ENCODE assay signal across 11 cellular contexts in genomic region chr3:177516130-177517011, GRCh38.
DNase-seq lines count a peak whose midpoint lies in the region; ATAC-seq and TF ChIP-seq lines count a peak whose summit lies in the region.
"Had no signal": no experiment of that assay in that cellular context is flagged by ENCODE, and none has a peak within 500 bp of the region (broad histone marks: within the 10 kb centered on the region; RNA-seq: fewer than 3 reads in every experiment).

No MANE protein-coding gene starts in this region.

- peaks cover 6% of the 10 kb centered on the region for H3K4me1 ChIP-seq in GM23338 (ENCODE audit: insufficient read depth)

- no peaks in the 10 kb centered on the region for H4K20me1 ChIP-seq in GM23338 (replicated peaks; ENCODE audit: insufficient read depth)

- H3K4me3 ChIP-seq in GM23338 (no peak overlapping the region), astrocyte of the spinal cord (ENCODE audit: low read depth, low read length) (no peak overlapping the region), skeletal muscle cell (ENCODE audit: low read depth, low read length) (no peak overlapping the region)
- H3K4me3 ChIP-seq: cardiac muscle cell had no signal

- peak overlapping the region; percentile 82; the same call in 1 of the 2 replicates for H2AFZ ChIP-seq in GM23338

- no peak overlapping the region; the same call in 1 of the 2 replicates for H3K27ac ChIP-seq in GM23338 (ENCODE audit: low read depth)
- H3K27ac ChIP-seq: cardiac muscle cell had no signal

- H3K27me3 ChIP-seq in GM23338 (ENCODE audit: insufficient read depth), result no peaks in the 10 kb centered on the region
- H3K27me3 ChIP-seq: cardiac muscle cell had no signal

- H3F3A ChIP-seq in GM23338 (replicated peaks; ENCODE audit: low read depth), result no peaks in the 10 kb centered on the region

- H3K36me3 ChIP-seq in GM23338 (ENCODE audit: insufficient read depth), result no peaks in the 10 kb centered on the region
- H3K36me3 ChIP-seq: cardiac muscle cell had no signal

- TF ChIP-seq CTCF in GM23338 (conservative IDR thresholded peaks at IDR 0.05; ENCODE audit: low read depth in 2 of 2) (no peak), astrocyte of the spinal cord (IDR thresholded peaks at IDR 0.05; ENCODE audit: low read depth, low read length) (no peak)

- ATAC-seq in GM23338 (peak; percentile 43), HG03442 (IDR thresholded peaks at IDR 0.05; ENCODE audit: unreplicated experiment) (no peak), GM21381 (IDR thresholded peaks at IDR 0.05; ENCODE audit: unreplicated experiment) (no peak), GM21526 (IDR thresholded peaks at IDR 0.05; ENCODE audit: low FRiP score, unreplicated experiment) (no peak)
- ATAC-seq: HCT116 had no signal

- H3K27ac Mint-ChIP-seq in GM23338, result no peak overlapping the region; the same call in 1 of the 2 replicates

- no peaks in the 10 kb centered on the region for H3K36me3 Mint-ChIP-seq in GM23338 (ENCODE audit: low read depth)

- DNase-seq in GM23338 (ENCODE audit: low spot score) (peak; percentile 17), astrocyte of the spinal cord (ENCODE audit: low read depth, low spot score) (peak; percentile 95), hepatic stellate cell (ENCODE audit: low spot score) (peak; percentile 78), skeletal muscle cell (ENCODE audit: low read depth) (peak; percentile 88), islet precursor cell (no peak)
- DNase-seq: NCI-H1092 treated with DMSO at 0.1 percent for 48 hours had no signal

- H3K4me2 ChIP-seq in GM23338, result no peak overlapping the region

- no peaks in the 10 kb centered on the region for H3K27me3 Mint-ChIP-seq in GM23338 (ENCODE audit: insufficient read depth, low read depth, poor library complexity)

- no peaks in the 10 kb centered on the region for H3K9me3 Mint-ChIP-seq in GM23338

- peaks cover 7% of the 10 kb centered on the region; the same call in 1 of the 2 replicates for H3K9me2 ChIP-seq in GM23338 (ENCODE audit: insufficient read depth)

- peaks cover 12% of the 10 kb centered on the region for H3K4me1 Mint-ChIP-seq in GM23338

- no peaks in the 10 kb centered on the region for H3K79me2 ChIP-seq in GM23338 (replicated peaks; ENCODE audit: insufficient read depth)

- no peak overlapping the region for H3K4me3 Mint-ChIP-seq in GM23338

- in situ Hi-C loops in astrocyte of the spinal cord (cut with HindIII; ENCODE audit: low sequenced_read_pairs), result no loop called here

TF ChIP-seq in GM23338, 12 proteins besides CTCF, POLR2A, EP300 and RAD21 (continues in another document):
- TF ChIP-seq ZNF331 (CRISPR knock-in tag; IDR thresholded peaks at IDR 0.05; ENCODE audit: low read depth), result no peak
- TF ChIP-seq JUNB (IDR thresholded peaks at IDR 0.05; ENCODE audit: unreplicated experiment), result no peak
- TF ChIP-seq REST (IDR thresholded peaks at IDR 0.05; ENCODE audit: unreplicated experiment), result no peak
- no peak for TF ChIP-seq EZH2 (IDR thresholded peaks at IDR 0.05; ENCODE audit: low read depth, unreplicated experiment)
- TF ChIP-seq NANOG (IDR thresholded peaks at IDR 0.05; ENCODE audit: borderline replicate concordance), result no peak
- TF ChIP-seq CREB1 (CRISPR knock-in tag; IDR thresholded peaks at IDR 0.05; ENCODE audit: low read depth), result no peak
- no peak for TF ChIP-seq STAT1 (IDR thresholded peaks at IDR 0.05; ENCODE audit: unreplicated experiment)
- no peak for TF ChIP-seq POLR2AphosphoS5 (IDR thresholded peaks at IDR 0.05; ENCODE audit: low read depth)
- no peak for TF ChIP-seq ZNF114 (CRISPR knock-in tag; IDR thresholded peaks at IDR 0.05)
- TF ChIP-seq, protein P1, sequence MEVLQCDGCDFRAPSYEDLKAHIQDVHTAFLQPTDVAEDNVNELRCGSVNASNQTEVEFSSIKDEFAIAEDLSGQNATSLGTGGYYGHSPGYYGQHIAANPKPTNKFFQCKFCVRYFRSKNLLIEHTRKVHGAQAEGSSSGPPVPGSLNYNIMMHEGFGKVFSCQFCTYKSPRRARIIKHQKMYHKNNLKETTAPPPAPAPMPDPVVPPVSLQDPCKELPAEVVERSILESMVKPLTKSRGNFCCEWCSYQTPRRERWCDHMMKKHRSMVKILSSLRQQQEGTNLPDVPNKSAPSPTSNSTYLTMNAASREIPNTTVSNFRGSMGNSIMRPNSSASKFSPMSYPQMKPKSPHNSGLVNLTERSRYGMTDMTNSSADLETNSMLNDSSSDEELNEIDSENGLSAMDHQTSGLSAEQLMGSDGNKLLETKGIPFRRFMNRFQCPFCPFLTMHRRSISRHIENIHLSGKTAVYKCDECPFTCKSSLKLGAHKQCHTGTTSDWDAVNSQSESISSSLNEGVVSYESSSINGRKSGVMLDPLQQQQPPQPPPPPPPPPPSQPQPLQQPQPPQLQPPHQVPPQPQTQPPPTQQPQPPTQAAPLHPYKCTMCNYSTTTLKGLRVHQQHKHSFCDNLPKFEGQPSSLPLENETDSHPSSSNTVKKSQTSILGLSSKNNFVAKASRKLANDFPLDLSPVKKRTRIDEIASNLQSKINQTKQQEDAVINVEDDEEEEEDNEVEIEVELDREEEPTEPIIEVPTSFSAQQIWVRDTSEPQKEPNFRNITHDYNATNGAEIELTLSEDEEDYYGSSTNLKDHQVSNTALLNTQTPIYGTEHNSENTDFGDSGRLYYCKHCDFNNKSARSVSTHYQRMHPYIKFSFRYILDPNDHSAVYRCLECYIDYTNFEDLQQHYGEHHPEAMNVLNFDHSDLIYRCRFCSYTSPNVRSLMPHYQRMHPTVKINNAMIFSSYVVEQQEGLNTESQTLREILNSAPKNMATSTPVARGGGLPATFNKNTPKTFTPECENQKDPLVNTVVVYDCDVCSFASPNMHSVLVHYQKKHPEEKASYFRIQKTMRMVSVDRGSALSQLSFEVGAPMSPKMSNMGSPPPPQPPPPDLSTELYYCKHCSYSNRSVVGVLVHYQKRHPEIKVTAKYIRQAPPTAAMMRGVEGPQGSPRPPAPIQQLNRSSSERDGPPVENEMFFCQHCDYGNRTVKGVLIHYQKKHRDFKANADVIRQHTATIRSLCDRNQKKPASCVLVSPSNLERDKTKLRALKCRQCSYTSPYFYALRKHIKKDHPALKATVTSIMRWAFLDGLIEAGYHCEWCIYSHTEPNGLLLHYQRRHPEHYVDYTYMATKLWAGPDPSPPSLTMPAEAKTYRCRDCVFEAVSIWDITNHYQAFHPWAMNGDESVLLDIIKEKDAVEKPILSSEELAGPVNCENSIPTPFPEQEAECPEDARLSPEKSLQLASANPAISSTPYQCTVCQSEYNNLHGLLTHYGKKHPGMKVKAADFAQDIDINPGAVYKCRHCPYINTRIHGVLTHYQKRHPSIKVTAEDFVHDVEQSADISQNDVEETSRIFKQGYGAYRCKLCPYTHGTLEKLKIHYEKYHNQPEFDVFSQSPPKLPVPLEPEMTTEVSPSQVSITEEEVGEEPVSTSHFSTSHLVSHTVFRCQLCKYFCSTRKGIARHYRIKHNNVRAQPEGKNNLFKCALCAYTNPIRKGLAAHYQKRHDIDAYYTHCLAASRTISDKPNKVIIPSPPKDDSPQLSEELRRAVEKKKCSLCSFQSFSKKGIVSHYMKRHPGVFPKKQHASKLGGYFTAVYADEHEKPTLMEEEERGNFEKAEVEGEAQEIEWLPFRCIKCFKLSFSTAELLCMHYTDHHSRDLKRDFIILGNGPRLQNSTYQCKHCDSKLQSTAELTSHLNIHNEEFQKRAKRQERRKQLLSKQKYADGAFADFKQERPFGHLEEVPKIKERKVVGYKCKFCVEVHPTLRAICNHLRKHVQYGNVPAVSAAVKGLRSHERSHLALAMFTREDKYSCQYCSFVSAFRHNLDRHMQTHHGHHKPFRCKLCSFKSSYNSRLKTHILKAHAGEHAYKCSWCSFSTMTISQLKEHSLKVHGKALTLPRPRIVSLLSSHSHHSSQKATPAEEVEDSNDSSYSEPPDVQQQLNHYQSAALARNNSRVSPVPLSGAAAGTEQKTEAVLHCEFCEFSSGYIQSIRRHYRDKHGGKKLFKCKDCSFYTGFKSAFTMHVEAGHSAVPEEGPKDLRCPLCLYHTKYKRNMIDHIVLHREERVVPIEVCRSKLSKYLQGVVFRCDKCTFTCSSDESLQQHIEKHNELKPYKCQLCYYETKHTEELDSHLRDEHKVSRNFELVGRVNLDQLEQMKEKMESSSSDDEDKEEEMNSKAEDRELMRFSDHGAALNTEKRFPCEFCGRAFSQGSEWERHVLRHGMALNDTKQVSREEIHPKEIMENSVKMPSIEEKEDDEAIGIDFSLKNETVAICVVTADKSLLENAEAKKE (CRISPR knock-in tag; IDR thresholded peaks at IDR 0.05), result no peak
- no peak for TF ChIP-seq ETS1 (IDR thresholded peaks at IDR 0.05)
